ENCODE assay signal across 11 cellular contexts in genomic region chr5:79181419-79182022, GRCh38. TPM values are rescaled to one million over a fixed set of nuclear protein-coding genes. Genes with fewer than 3 reads are reported as not detected.
DNase-seq lines count a peak whose midpoint lies in the region; TF ChIP-seq lines count a peak whose summit lies in the region.
"Had no signal": no experiment of that assay in that cellular context is flagged by ENCODE, and none has a peak within 500 bp of the region (broad histone marks: within the 10 kb centered on the region; RNA-seq: fewer than 3 reads in every experiment).

No MANE protein-coding gene starts in this region.

- no peak overlapping the region for H3K4me2 ChIP-seq in parathyroid adenoma (ENCODE audit: low read length)

- H3K4me1 ChIP-seq in parathyroid adenoma = peaks cover 11% of the 10 kb centered on the region
- H3K4me1 ChIP-seq in SJCRH30 = no peaks in the 10 kb centered on the region

- H3K4me3 ChIP-seq in parathyroid adenoma (ENCODE audit: low read depth, low read length) (no peak overlapping the region), SJCRH30 (no peak overlapping the region)
- H3K4me3 ChIP-seq: tibial nerve had no signal

- H3K27ac ChIP-seq in epithelial cell of prostate = peak overlapping the region; percentile 71
- H3K27ac ChIP-seq in parathyroid adenoma = peak overlapping the region; percentile 80
- H3K27ac ChIP-seq in SJCRH30 = no peak overlapping the region
- H3K27ac ChIP-seq: tibial nerve had no signal

- H3K36me3 ChIP-seq in parathyroid adenoma (ENCODE audit: control insufficient read depth, insufficient read depth, low read length) (no peaks in the 10 kb centered on the region), SJCRH30 (no peaks in the 10 kb centered on the region)
- H3K36me3 ChIP-seq: tibial nerve had no signal

- DNase-seq in DMS153 (lab: John Stamatoyannopoulos, UW) (peak; percentile 51), DMS153 treated with DMSO at 0.1 percent for 48 hours (lab: John Stamatoyannopoulos, UW; ENCODE audit: unreplicated experiment) (no peak), NCI-H69 (lab: John Stamatoyannopoulos, UW) (peak; percentile 19), epithelial cell of prostate (ENCODE audit: low read depth, low spot score) (no peak), cortex of kidney (lab: John Stamatoyannopoulos, UW) (no peak), SJCRH30 (no peak), GM10248 (ENCODE audit: extremely low spot score) (no peak)
- DNase-seq: activated effector memory CD4-positive, alpha-beta T cell treated with anti-CD3 and anti-CD28 coated beads, Interleukin-2, amount 50 U/mL, for 16 hours; NCI-H524 treated with DMSO at 0.1 percent for 48 hours had no signal

- peak overlapping the region; percentile 89 for H2AFZ ChIP-seq in parathyroid adenoma

- POLR2A ChIA-PET in GM10248 (lab: Yijun Ruan, JAX) = no interaction called here

- H3K79me2 ChIP-seq in parathyroid adenoma = no peaks in the 10 kb centered on the region

- TF ChIP-seq CTCF in parathyroid adenoma (IDR thresholded peaks at IDR 0.05) = no peak
- TF ChIP-seq CTCF in GM10248 (IDR thresholded peaks at IDR 0.05; ENCODE audit: control extremely low read depth, extremely low read depth, low read depth, missing control alignments) = no peak

- no peaks in the 10 kb centered on the region for H3K27me3 ChIP-seq in parathyroid adenoma (ENCODE audit: control insufficient read depth, insufficient read depth, low read length)
- H3K27me3 ChIP-seq in SJCRH30 = no peaks in the 10 kb centered on the region
- H3K27me3 ChIP-seq: tibial nerve had no signal

- H3K9ac ChIP-seq in parathyroid adenoma = no peak overlapping the region

- CTCF ChIA-PET in GM10248 (lab: Yijun Ruan, JAX) = interaction anchor here (0.9 to 1.5 kb wide), 4 partner anchors 25 to 48 kb away, joined by 3 to 5 read pairs (median 3); no protein-coding TSS in a partner anchor

- H3K9me3 ChIP-seq in parathyroid adenoma (ENCODE audit: control insufficient read depth, low read length) (no peaks in the 10 kb centered on the region), SJCRH30 (replicated peaks) (no peaks in the 10 kb centered on the region)
- H3K9me3 ChIP-seq: tibial nerve had no signal

RNA-seq across cellular contexts. Expression of gene JMY, which starts 54.4 kb away (rescaled TPM):
- total RNA-seq in SJCRH30 (2014; rRNA removed; shearing (Covaris generic)) = 11.9 and 12.1 TPM in 2 replicates

Comparison
In these comparisons a context has a peak if more than half of its experiments do, and no peak if none do; other contexts are left out.
1. DNase-seq: peak in DMS153 (single experiment) and NCI-H69 (single experiment); none in DMS153 treated with DMSO at 0.1 percent for 48 hours (single experiment), epithelial cell of prostate (single experiment), cortex of kidney (single experiment), SJCRH30 (0 of 2) and GM10248 (single experiment).